In genomic region chr17:5352681-5353289, GRCh38 we compare ENCODE assay signal across 18 cellular contexts.
DNase-seq lines count a peak whose midpoint lies in the region; ATAC-seq and TF ChIP-seq lines count a peak whose summit lies in the region.
"Had no signal": no experiment of that assay in that cellular context is flagged by ENCODE, and none has a peak within 500 bp of the region (broad histone marks: within the 10 kb centered on the region; RNA-seq: fewer than 3 reads in every experiment).

No MANE protein-coding gene starts in this region.

- intact Hi-C loops in activated CD8-positive, alpha-beta T cell treated with anti-CD3 and anti-CD28 coated beads for 36 hours (cut with micrococcal nuclease): no loop called here
- intact Hi-C loops in transverse colon (cut with DNase I; ENCODE audit: low total_unique reads): no loop called here

- no peak overlapping the region for H3K4me3 ChIP-seq in HEK293 (ENCODE audit: low read depth, low read length)
- H3K4me3 ChIP-seq in fibroblast of mammary gland (ENCODE audit: control insufficient read depth, low read depth, low read length): no peak overlapping the region
- no peak overlapping the region for H3K4me3 ChIP-seq in transverse colon

- no peak for ATAC-seq in activated CD8-positive, alpha-beta T cell treated with anti-CD3 and anti-CD28 coated beads for 36 hours
- ATAC-seq in activated CD8-positive, alpha-beta T cell treated with anti-CD3 and anti-CD28 coated beads, Interleukin-2, amount 10 ng/mL, durations not matched to agents 7 days and 5 days: no peak
- ATAC-seq in stimulated activated naive B cell treated with anti-CD40 and anti-IgM and Interleukin-4, amounts not matched to agents 10 μg/mL and 1 μg/mL and 100 μg/mL, for 72 hours (replicated peaks): no peak
- ATAC-seq: Panc1 had no signal

- H3K27me3 Mint-ChIP-seq in activated CD8-positive, alpha-beta T cell treated with anti-CD3 and anti-CD28 coated beads for 36 hours: no peaks in the 10 kb centered on the region
- H3K27me3 Mint-ChIP-seq in activated CD8-positive, alpha-beta T cell treated with anti-CD3 and anti-CD28 coated beads, Interleukin-2, amount 10 ng/mL, durations not matched to agents 7 days and 5 days (ENCODE audit: low read depth): no peaks in the 10 kb centered on the region
- H3K27me3 Mint-ChIP-seq in stimulated activated naive B cell treated with anti-CD40 and anti-IgM and Interleukin-4, amounts not matched to agents 10 μg/mL and 1 μg/mL and 100 μg/mL, for 72 hours: no peaks in the 10 kb centered on the region

- CTCF ChIA-PET in activated CD8-positive, alpha-beta T cell treated with anti-CD3 and anti-CD28 coated beads for 36 hours (lab: Charles Lee): interaction anchor here (1.1 kb wide), 1 partner anchor 39 kb away, joined by 3 read pairs; no protein-coding TSS in a partner anchor
- CTCF ChIA-PET in activated CD8-positive, alpha-beta T cell treated with anti-CD3 and anti-CD28 coated beads, Interleukin-2, amount 10 ng/mL, durations not matched to agents 7 days and 5 days (lab: Charles Lee): no interaction called here
- CTCF ChIA-PET in HEK293 (lab: Yijun Ruan, JAX): interaction anchor here (1.7 kb wide), 1 partner anchor 18 kb away, joined by 3 read pairs; no protein-coding TSS in a partner anchor

- no peaks in the 10 kb centered on the region for H3K27me3 ChIP-seq in transverse colon

- H3K9me3 Mint-ChIP-seq in activated CD8-positive, alpha-beta T cell treated with anti-CD3 and anti-CD28 coated beads for 36 hours: no peaks in the 10 kb centered on the region
- no peaks in the 10 kb centered on the region for H3K9me3 Mint-ChIP-seq in activated CD8-positive, alpha-beta T cell treated with anti-CD3 and anti-CD28 coated beads, Interleukin-2, amount 10 ng/mL, durations not matched to agents 7 days and 5 days (ENCODE audit: insufficient read depth)
- no peaks in the 10 kb centered on the region for H3K9me3 Mint-ChIP-seq in stimulated activated naive B cell treated with anti-CD40 and anti-IgM and Interleukin-4, amounts not matched to agents 10 μg/mL and 1 μg/mL and 100 μg/mL, for 72 hours

- WGBS in transverse colon (ENCODE audit: low coverage in 1 of 2), 2 donors: 89 to 90% methylated on average over 4 of the region's 4 CpGs

- POLR2A ChIA-PET in activated CD8-positive, alpha-beta T cell treated with anti-CD3 and anti-CD28 coated beads for 36 hours (lab: Charles Lee): no interaction called here
- POLR2A ChIA-PET in activated CD8-positive, alpha-beta T cell treated with anti-CD3 and anti-CD28 coated beads, Interleukin-2, amount 10 ng/mL, durations not matched to agents 7 days and 5 days (lab: Charles Lee): no interaction called here
- POLR2A ChIA-PET in HEK293 (lab: Yijun Ruan, JAX): interaction anchor here (0.6 kb wide), 1 partner anchor 9 kb away, joined by 5 read pairs; no protein-coding TSS in a partner anchor

- H3K4me3 Mint-ChIP-seq in activated CD8-positive, alpha-beta T cell treated with anti-CD3 and anti-CD28 coated beads for 36 hours: no peak overlapping the region
- H3K4me3 Mint-ChIP-seq in activated CD8-positive, alpha-beta T cell treated with anti-CD3 and anti-CD28 coated beads, Interleukin-2, amount 10 ng/mL, durations not matched to agents 7 days and 5 days: no peak overlapping the region
- no peak overlapping the region for H3K4me3 Mint-ChIP-seq in stimulated activated naive B cell treated with anti-CD40 and anti-IgM and Interleukin-4, amounts not matched to agents 10 μg/mL and 1 μg/mL and 100 μg/mL, for 72 hours

- H3K4me1 ChIP-seq in HEK293 (ENCODE audit: control insufficient read depth, insufficient read depth, low read length) (peaks cover 20% of the 10 kb centered on the region), transverse colon (no peaks in the 10 kb centered on the region)

- in situ Hi-C loops in transverse colon (cut with MboI; ENCODE audit: low pct_ligation_motif_present in 1 of 4, low pct_unique_long_range_greater_than_20kb in 1 of 4, low sequenced_read_pairs in 3 of 4): no loop called here

- H3K36me3 Mint-ChIP-seq in activated CD8-positive, alpha-beta T cell treated with anti-CD3 and anti-CD28 coated beads for 36 hours (ENCODE audit: low read depth): peaks cover 29% of the 10 kb centered on the region
- H3K36me3 Mint-ChIP-seq in activated CD8-positive, alpha-beta T cell treated with anti-CD3 and anti-CD28 coated beads, Interleukin-2, amount 10 ng/mL, durations not matched to agents 7 days and 5 days (ENCODE audit: low read depth): peaks cover 36% of the 10 kb centered on the region
- peaks cover 38 to 48% of the 10 kb centered on the region in 2 donors for H3K36me3 Mint-ChIP-seq in stimulated activated naive B cell treated with anti-CD40 and anti-IgM and Interleukin-4, amounts not matched to agents 10 μg/mL and 1 μg/mL and 100 μg/mL, for 72 hours

- H3K9me3 ChIP-seq in HEK293 (ENCODE audit: control insufficient read depth, insufficient read depth, low read depth, low read length) (no peaks in the 10 kb centered on the region), transverse colon (no peaks in the 10 kb centered on the region)

- H3K27ac ChIP-seq in HEK293 (ENCODE audit: extremely low read depth, low read depth, low read length) (peak overlapping the region; percentile 8; the same call in 1 of the 2 replicates), transverse colon (no peak overlapping the region)

- no peak for TF ChIP-seq EP300 in transverse colon (IDR thresholded peaks at IDR 0.05; ENCODE audit: low read depth)

- no peak for TF ChIP-seq CTCF in activated CD8-positive, alpha-beta T cell treated with anti-CD3 and anti-CD28 coated beads for 36 hours (IDR thresholded peaks at IDR 0.05)
- TF ChIP-seq CTCF in HEK293 (tag by site-specific recombination; IDR thresholded peaks at IDR 0.05) (no peak), fibroblast of mammary gland (conservative IDR thresholded peaks at IDR 0.05; ENCODE audit: control insufficient read depth, insufficient read depth, low read depth, low read length) (no peak), transverse colon (IDR thresholded peaks at IDR 0.05) (no peak)

- peak overlapping the region; percentile 4 for H3K27ac Mint-ChIP-seq in activated CD8-positive, alpha-beta T cell treated with anti-CD3 and anti-CD28 coated beads for 36 hours
- no peak overlapping the region for H3K27ac Mint-ChIP-seq in activated CD8-positive, alpha-beta T cell treated with anti-CD3 and anti-CD28 coated beads, Interleukin-2, amount 10 ng/mL, durations not matched to agents 7 days and 5 days
- H3K27ac Mint-ChIP-seq in stimulated activated naive B cell treated with anti-CD40 and anti-IgM and Interleukin-4, amounts not matched to agents 10 μg/mL and 1 μg/mL and 100 μg/mL, for 72 hours: peak overlapping the region; percentile 6

- DNase-seq in activated CD8-positive, alpha-beta T cell treated with anti-CD3 and anti-CD28 coated beads for 36 hours: no peak
- no peak for DNase-seq in activated CD8-positive, alpha-beta T cell treated with anti-CD3 and anti-CD28 coated beads, Interleukin-2, amount 10 ng/mL, durations not matched to agents 7 days and 5 days
- peak; percentile 6 for DNase-seq in fibroblast of mammary gland (ENCODE audit: low read depth)
- DNase-seq in stimulated activated naive B cell treated with anti-CD40 and anti-IgM and Interleukin-4, amounts not matched to agents 10 μg/mL and 1 μg/mL and 100 μg/mL, for 72 hours: no peak
- no peak for DNase-seq in NCI-H1436 (lab: John Stamatoyannopoulos, UW)
- no peak for DNase-seq in transverse colon
- no peak for DNase-seq in SIG-M5 treated with dmso at 0.1 percent for 504 hours (lab: John Stamatoyannopoulos, UW; ENCODE audit: unreplicated experiment)
- DNase-seq: DMS 273 treated with DMSO at 0.1 percent for 48 hours, DND-41, KG1, MV-4-11, NCI-H1417, NCI-H1930, NCI-H2171, NCI-H446, NCI-H69 had no signal

- peaks cover 62 to 78% of the 10 kb centered on the region in 2 experiments for H3K36me3 ChIP-seq in HEK293 (ENCODE audit: control insufficient read depth in 2 of 2, insufficient read depth in 1 of 2, low read length in 2 of 2)
- peaks cover 0 to 46% (median 21%) of the 10 kb centered on the region in 4 donors for H3K36me3 ChIP-seq in transverse colon

- no peaks in the 10 kb centered on the region for H3K4me1 Mint-ChIP-seq in activated CD8-positive, alpha-beta T cell treated with anti-CD3 and anti-CD28 coated beads for 36 hours (ENCODE audit: low read depth)
- no peaks in the 10 kb centered on the region for H3K4me1 Mint-ChIP-seq in activated CD8-positive, alpha-beta T cell treated with anti-CD3 and anti-CD28 coated beads, Interleukin-2, amount 10 ng/mL, durations not matched to agents 7 days and 5 days (ENCODE audit: low read depth)
- H3K4me1 Mint-ChIP-seq in stimulated activated naive B cell treated with anti-CD40 and anti-IgM and Interleukin-4, amounts not matched to agents 10 μg/mL and 1 μg/mL and 100 μg/mL, for 72 hours: no peaks in the 10 kb centered on the region

- TF ChIP-seq POLR2A in transverse colon (IDR thresholded peaks at IDR 0.05): no peak

TF ChIP-seq in HEK293, 187 proteins besides CTCF, POLR2A, EP300 and RAD21:
- TF ChIP-seq SP7 (tag by site-specific recombination; IDR thresholded peaks at IDR 0.05) (peak; percentile 51; the same call in 1 of the 2 replicates), ZNF664 (tag by site-specific recombination; IDR thresholded peaks at IDR 0.05) (peak; percentile 90), ZNF837 (tag by site-specific recombination; IDR thresholded peaks at IDR 0.05) (no peak)
